ENCODE assay signal across 9 cellular contexts in the genomic region with DNA sequence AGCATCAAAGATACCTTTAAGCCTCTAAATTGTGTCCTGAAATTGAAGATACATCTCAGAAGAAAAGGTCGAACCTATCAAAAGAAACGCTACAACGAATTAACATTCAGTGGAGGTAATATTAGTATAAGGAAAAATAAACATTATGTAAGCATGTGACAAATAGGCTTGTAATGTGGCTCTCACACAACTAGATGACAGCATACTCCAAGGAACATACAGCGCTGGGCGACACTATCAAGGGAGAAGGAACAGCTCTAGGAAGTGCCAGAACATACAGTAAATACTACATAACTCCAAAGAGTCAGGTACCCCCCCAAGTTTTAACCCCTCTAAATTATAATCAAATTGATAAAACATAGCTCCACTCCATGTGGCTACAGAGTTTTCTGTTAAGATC.
A peak's percentile ranks its signal among the peaks of the same experiment; 100 is the strongest.
DNase-seq lines count a peak whose midpoint lies in the region; ATAC-seq, FAIRE-seq and TF ChIP-seq lines count a peak whose summit lies in the region.
"Had no signal": no experiment of that assay in that cellular context is flagged by ENCODE, and none has a peak within 500 bp of the region (broad histone marks: within the 10 kb centered on the region; RNA-seq: fewer than 3 reads in every experiment).

No MANE protein-coding gene starts in this region.

- FAIRE-seq in urothelium cell line (lab: Jason Lieb, UNC) = no peak

- H3K36me3 ChIP-seq in sigmoid colon = no peaks in the 10 kb centered on the region

- intact Hi-C loops in sigmoid colon (cut with DNase I) = loop anchor here (2.0 to 10.0 kb wide), 2 partner anchors 295 to 1927 kb away; no protein-coding TSS in a partner anchor

- DNase-seq in DMS53 treated with DMSO at 0.1 percent for 48 hours (lab: John Stamatoyannopoulos, UW; ENCODE audit: unreplicated experiment) (peak; percentile 92), MV-4-11 (lab: John Stamatoyannopoulos, UW) (peak; percentile 66), RPMI7951 (ENCODE audit: low read depth) (peak; percentile 76), glutamatergic neuron (peak; percentile 23), urothelium cell line (ENCODE audit: low spot score) (peak; percentile 64), sigmoid colon (no peak)
- DNase-seq in natural killer cell treated with Interleukin-12 subunit alpha and Interleukin-12 subunit beta and Interleukin-15 and Interleukin-18, amount 100 ng/mL, for 72 hours (ENCODE audit: low spot score) = no peak
- DNase-seq in activated CD4-positive, alpha-beta T cell treated with anti-CD3 and anti-CD28 coated beads, Interleukin-2, amount 10 ng/mL, durations not matched to agents 7 days and 5 days = no peak

- H3K27me3 Mint-ChIP-seq in glutamatergic neuron (ENCODE audit: unreplicated experiment) = peaks cover 3% of the 10 kb centered on the region
- H3K27me3 Mint-ChIP-seq in natural killer cell treated with Interleukin-12 subunit alpha and Interleukin-12 subunit beta and Interleukin-15 and Interleukin-18, amount 100 ng/mL, for 72 hours = peaks cover 9 to 29% of the 10 kb centered on the region in 2 donors
- peaks cover 6% of the 10 kb centered on the region for H3K27me3 Mint-ChIP-seq in activated CD4-positive, alpha-beta T cell treated with anti-CD3 and anti-CD28 coated beads, Interleukin-2, amount 10 ng/mL, durations not matched to agents 7 days and 5 days

- peaks cover 3% of the 10 kb centered on the region for H3K4me1 Mint-ChIP-seq in glutamatergic neuron (ENCODE audit: low read depth, unreplicated experiment)
- H3K4me1 Mint-ChIP-seq in natural killer cell treated with Interleukin-12 subunit alpha and Interleukin-12 subunit beta and Interleukin-15 and Interleukin-18, amount 100 ng/mL, for 72 hours (ENCODE audit: low read depth in 2 of 2) = no peaks in the 10 kb centered on the region
- no peaks in the 10 kb centered on the region for H3K4me1 Mint-ChIP-seq in activated CD4-positive, alpha-beta T cell treated with anti-CD3 and anti-CD28 coated beads, Interleukin-2, amount 10 ng/mL, durations not matched to agents 7 days and 5 days

- TF ChIP-seq CTCF in glutamatergic neuron (IDR thresholded peaks at IDR 0.05; ENCODE audit: partially characterized antibody, unreplicated experiment) (no peak), sigmoid colon (IDR thresholded peaks at IDR 0.05) (no peak)

- H3K4me3 Mint-ChIP-seq in glutamatergic neuron (ENCODE audit: unreplicated experiment) = no peak overlapping the region
- H3K4me3 Mint-ChIP-seq in natural killer cell treated with Interleukin-12 subunit alpha and Interleukin-12 subunit beta and Interleukin-15 and Interleukin-18, amount 100 ng/mL, for 72 hours = no peak overlapping the region
- H3K4me3 Mint-ChIP-seq in activated CD4-positive, alpha-beta T cell treated with anti-CD3 and anti-CD28 coated beads, Interleukin-2, amount 10 ng/mL, durations not matched to agents 7 days and 5 days = no peak overlapping the region

- POLR2A ChIA-PET in activated CD4-positive, alpha-beta T cell treated with anti-CD3 and anti-CD28 coated beads, Interleukin-2, amount 10 ng/mL, durations not matched to agents 7 days and 5 days (lab: Charles Lee) = no interaction called here

- peaks cover under 1% of the 10 kb centered on the region for H3K9me3 Mint-ChIP-seq in glutamatergic neuron (ENCODE audit: unreplicated experiment)
- no peaks in the 10 kb centered on the region for H3K9me3 Mint-ChIP-seq in natural killer cell treated with Interleukin-12 subunit alpha and Interleukin-12 subunit beta and Interleukin-15 and Interleukin-18, amount 100 ng/mL, for 72 hours
- no peaks in the 10 kb centered on the region for H3K9me3 Mint-ChIP-seq in activated CD4-positive, alpha-beta T cell treated with anti-CD3 and anti-CD28 coated beads, Interleukin-2, amount 10 ng/mL, durations not matched to agents 7 days and 5 days

- TF ChIP-seq EP300 in sigmoid colon (IDR thresholded peaks at IDR 0.05) = no peak

- no peak overlapping the region for H3K27ac Mint-ChIP-seq in glutamatergic neuron (ENCODE audit: unreplicated experiment)
- no peak overlapping the region for H3K27ac Mint-ChIP-seq in natural killer cell treated with Interleukin-12 subunit alpha and Interleukin-12 subunit beta and Interleukin-15 and Interleukin-18, amount 100 ng/mL, for 72 hours
- H3K27ac Mint-ChIP-seq in activated CD4-positive, alpha-beta T cell treated with anti-CD3 and anti-CD28 coated beads, Interleukin-2, amount 10 ng/mL, durations not matched to agents 7 days and 5 days = no peak overlapping the region

- no peaks in the 10 kb centered on the region for H3K9me3 ChIP-seq in sigmoid colon

- no peaks in the 10 kb centered on the region for H3K4me1 ChIP-seq in sigmoid colon

- no peak for ATAC-seq in natural killer cell treated with Interleukin-12 subunit alpha and Interleukin-12 subunit beta and Interleukin-15 and Interleukin-18, amount 100 ng/mL, for 72 hours

- TF ChIP-seq POLR2A in sigmoid colon (IDR thresholded peaks at IDR 0.05) = no peak

- H3K27me3 ChIP-seq in sigmoid colon = no peaks in the 10 kb centered on the region

- no peak overlapping the region for H3K27ac ChIP-seq in sigmoid colon
- H3K27ac ChIP-seq: epithelial cell of prostate had no signal

- no peak overlapping the region for H3K4me3 ChIP-seq in sigmoid colon

- CTCF ChIA-PET in activated CD4-positive, alpha-beta T cell treated with anti-CD3 and anti-CD28 coated beads, Interleukin-2, amount 10 ng/mL, durations not matched to agents 7 days and 5 days (lab: Charles Lee) = interaction anchor here (1.0 to 1.8 kb wide), 2 partner anchors 14 to 236 kb away, joined by 3 to 4 read pairs; no protein-coding TSS in a partner anchor

- no peaks in the 10 kb centered on the region for H3K36me3 Mint-ChIP-seq in glutamatergic neuron (ENCODE audit: unreplicated experiment)
- no peaks in the 10 kb centered on the region for H3K36me3 Mint-ChIP-seq in natural killer cell treated with Interleukin-12 subunit alpha and Interleukin-12 subunit beta and Interleukin-15 and Interleukin-18, amount 100 ng/mL, for 72 hours
- no peaks in the 10 kb centered on the region for H3K36me3 Mint-ChIP-seq in activated CD4-positive, alpha-beta T cell treated with anti-CD3 and anti-CD28 coated beads, Interleukin-2, amount 10 ng/mL, durations not matched to agents 7 days and 5 days (ENCODE audit: low read depth)

- 37 to 77% methylated on average over 5 of the region's 5 CpGs for WGBS in sigmoid colon, 2 donors

Comparison
In these comparisons a context has a peak if more than half of its experiments do, and no peak if none do; other contexts are left out.
1. DNase-seq: peak in DMS53 treated with DMSO at 0.1 percent for 48 hours (single experiment), MV-4-11 (single experiment), RPMI7951 (single experiment), glutamatergic neuron (single experiment) and urothelium cell line (single experiment); none in natural killer cell treated with Interleukin-12 subunit alpha and Interleukin-12 subunit beta and Interleukin-15 and Interleukin-18, amount 100 ng/mL, for 72 hours (single experiment), activated CD4-positive, alpha-beta T cell treated with anti-CD3 and anti-CD28 coated beads, Interleukin-2, amount 10 ng/mL, durations not matched to agents 7 days and 5 days (single experiment) and sigmoid colon (single experiment).